ENCODE assay signal across 10 cellular contexts in the genomic region with DNA sequence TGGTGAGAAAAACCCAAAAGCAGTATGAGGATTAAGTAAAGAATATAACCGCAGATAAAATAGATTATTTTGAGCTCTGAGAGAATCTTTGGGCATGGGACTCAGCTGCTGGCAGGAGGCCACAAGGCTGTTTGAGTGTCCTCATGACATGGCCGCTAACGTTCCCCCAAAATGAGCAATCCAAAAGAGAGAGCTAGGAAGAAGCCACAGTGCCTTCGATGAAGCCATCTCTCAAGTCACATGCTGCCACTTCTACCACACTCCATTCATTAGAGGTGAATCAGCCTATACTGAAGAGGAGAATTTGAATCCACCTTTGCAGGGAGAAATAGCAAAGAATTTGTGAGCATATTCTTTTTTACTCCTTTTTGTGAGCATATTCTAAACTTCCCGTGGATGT. TPM values are rescaled to one million over a fixed set of nuclear protein-coding genes. Genes with fewer than 3 reads are reported as not detected.
DNase-seq lines count a peak whose midpoint lies in the region; ATAC-seq, FAIRE-seq and TF ChIP-seq lines count a peak whose summit lies in the region.
"Had no signal": no experiment of that assay in that cellular context is flagged by ENCODE, and none has a peak within 500 bp of the region (broad histone marks: within the 10 kb centered on the region; RNA-seq: fewer than 3 reads in every experiment).

No MANE protein-coding gene starts in this region.

- peaks cover 0 to 10% of the 10 kb centered on the region in 2 experiments; a peak in 2 of 4 replicates for H3K4me1 Mint-ChIP-seq in H9

- H3K36me3 Mint-ChIP-seq in H9 (ENCODE audit: insufficient read depth in 1 of 3, low read depth in 3 of 3) = peaks cover 6 to 32% (median 27%) of the 10 kb centered on the region in 3 experiments; a peak in 6 of 7 replicates

- no peaks in the 10 kb centered on the region for H3K9me3 ChIP-seq in H9 (ENCODE audit: control insufficient read depth, low read depth, low read length)
- H3K9me3 ChIP-seq in keratinocyte (ENCODE audit: control insufficient read depth, low read depth, low read length) = no peaks in the 10 kb centered on the region

- no peaks in the 10 kb centered on the region for H3K79me1 ChIP-seq in H9 (ENCODE audit: insufficient read depth, low read depth, low read length, poor library complexity, severe bottlenecking)

- peak overlapping the region in 2 of 3 experiments; percentile 35 to 92; a peak in 2 of 7 replicates for H3K27ac Mint-ChIP-seq in H9

- H3K27me3 Mint-ChIP-seq in H9 (ENCODE audit: low read depth) = no peaks in the 10 kb centered on the region

- no peaks in the 10 kb centered on the region; a peak in 1 of 5 replicates for H3K9me3 Mint-ChIP-seq in H9

- H4K20me1 ChIP-seq in H9 (ENCODE audit: control insufficient read depth, insufficient read depth, insufficient read length) = no peaks in the 10 kb centered on the region
- H4K20me1 ChIP-seq in keratinocyte (ENCODE audit: control insufficient read depth, extremely low read depth, insufficient read depth, low read length) = no peaks in the 10 kb centered on the region

- FAIRE-seq in keratinocyte (lab: Jason Lieb, UNC) = peak; percentile 67
- FAIRE-seq: GM18507, K562 had no signal

- no peak overlapping the region for H2AFZ ChIP-seq in H9 (ENCODE audit: low read length)
- no peak overlapping the region for H2AFZ ChIP-seq in keratinocyte (ENCODE audit: control insufficient read depth, low read length)

- H3K27ac ChIP-seq in H9 (ENCODE audit: insufficient read length, low read depth, low read length) (no peak overlapping the region), brain microvascular endothelial cell (peak overlapping the region; percentile 81), keratinocyte (ENCODE audit: control insufficient read depth, insufficient read depth, low read length) (peak overlapping the region; percentile 10)

- no peak overlapping the region for H3K18ac ChIP-seq in H9 (ENCODE audit: insufficient read length, low read depth, low read length)

- H4K91ac ChIP-seq in H9 (ENCODE audit: insufficient read length, low read depth, low read length) = no peak overlapping the region

- no peak overlapping the region for H3T11ph ChIP-seq in H9 (ENCODE audit: low read length)

- dilution Hi-C loops in keratinocyte (cut with MboI; ENCODE audit: extremely low pct_ligation_motif_present, low sequenced_read_pairs) = no loop called here

- peaks cover 13% of the 10 kb centered on the region for H3K36me3 ChIP-seq in brain microvascular endothelial cell (replicated peaks)
- H3K36me3 ChIP-seq in keratinocyte (ENCODE audit: control insufficient read depth in 2 of 2, extremely low read depth in 1 of 2, insufficient read depth in 2 of 2, low read length in 2 of 2) = peaks cover 3% of the 10 kb centered on the region in 2 experiments

- no peak overlapping the region for H3K56ac ChIP-seq in H9 (ENCODE audit: insufficient read length, low read depth, low read length)

- H3K23me2 ChIP-seq in H9 (ENCODE audit: insufficient read length, low read depth, low read length, poor library complexity, severe bottlenecking) = no peaks in the 10 kb centered on the region

- no peak overlapping the region for H3K14ac ChIP-seq in H9 (ENCODE audit: insufficient read depth, low read length)

- H4K8ac ChIP-seq in H9 (replicated peaks; ENCODE audit: insufficient read length, low read depth, low read length) = no peak overlapping the region

- no peaks in the 10 kb centered on the region for H3K4me1 ChIP-seq in H9 (ENCODE audit: insufficient read depth, low read length)
- peaks cover 27% of the 10 kb centered on the region for H3K4me1 ChIP-seq in keratinocyte (ENCODE audit: control insufficient read depth, extremely low read depth, insufficient read depth, low read length)

- H3K79me2 ChIP-seq in H9 (ENCODE audit: insufficient read depth, low read length) (no peaks in the 10 kb centered on the region), keratinocyte (ENCODE audit: control insufficient read depth, insufficient read depth, low read length) (peaks cover 4% of the 10 kb centered on the region)

- no peak overlapping the region for H3K4ac ChIP-seq in H9 (ENCODE audit: low read depth, low read length)

- H2BK15ac ChIP-seq in H9 (ENCODE audit: low read depth, low read length) = no peak overlapping the region

- H3K9me1 ChIP-seq in keratinocyte (ENCODE audit: control insufficient read depth, extremely low read depth, insufficient read depth, low read length) = no peaks in the 10 kb centered on the region

- H3K4me3 ChIP-seq in brain microvascular endothelial cell (ENCODE audit: low read depth, low read length) (no peak overlapping the region), keratinocyte (ENCODE audit: control insufficient read depth in 2 of 3, extremely low read depth in 1 of 3, insufficient read depth in 2 of 3, low read depth in 1 of 3, low read length in 3 of 3) (peak overlapping the region in 1 of 3 experiments; percentile 9)
- H3K4me3 ChIP-seq: K562 had no signal

- no peak overlapping the region for H4K5ac ChIP-seq in H9 (ENCODE audit: insufficient read length, low read depth, low read length)

- H2AK5ac ChIP-seq in H9 (ENCODE audit: insufficient read length, low read length) = no peak overlapping the region

- no peak for ATAC-seq in activated CD4-positive, CD25-positive, alpha-beta regulatory T cell treated with anti-CD3 and anti-CD28 coated beads, Interleukin-2, amount 50 U/mL, for 24 hours
- no peak for ATAC-seq in HG03135 (IDR thresholded peaks at IDR 0.05; ENCODE audit: unreplicated experiment)
- ATAC-seq: K562 had no signal

- H3K4me2 ChIP-seq in H9 (ENCODE audit: insufficient read depth, insufficient read length, low read length) = no peak overlapping the region
- H3K4me2 ChIP-seq in keratinocyte (ENCODE audit: control insufficient read depth, extremely low read depth, insufficient read depth, low read depth, low read length) = peak overlapping the region; percentile 72

- in situ Hi-C loops in brain microvascular endothelial cell (cut with HindIII; ENCODE audit: low pct_ligation_motif_present, low sequenced_read_pairs) = no loop called here

- WGBS in H9 (ENCODE audit: extremely low coverage, insufficient read length, low lambda C conversion rate) = no CpG with 5 or more reads among the region's 5 CpGs

- no peak overlapping the region for H2BK12ac ChIP-seq in H9 (ENCODE audit: insufficient read length, low read depth, low read length)

- H3K27me3 ChIP-seq in H9 (ENCODE audit: insufficient read depth, low read length) (no peaks in the 10 kb centered on the region), brain microvascular endothelial cell (replicated peaks) (no peaks in the 10 kb centered on the region), keratinocyte (ENCODE audit: control insufficient read depth, extremely low read depth, insufficient read depth, low read length) (no peaks in the 10 kb centered on the region)

- H2BK5ac ChIP-seq in H9 (ENCODE audit: insufficient read length, low read length) = no peak overlapping the region

- H2BK120ac ChIP-seq in H9 (ENCODE audit: low read depth, low read length, poor library complexity, severe bottlenecking) = no peak overlapping the region

- no peak for DNase-seq in H9
- peak; percentile 68 for DNase-seq in brain microvascular endothelial cell
- DNase-seq in keratinocyte (ENCODE audit: low read depth, low spot score) = no peak
- peak; percentile 55 for DNase-seq in stromal cell of bone marrow (ENCODE audit: low read depth)
- no peak for DNase-seq in NCI-H1436 (lab: John Stamatoyannopoulos, UW)
- DNase-seq in DMS 273 treated with DMSO at 0.1 percent for 48 hours (lab: John Stamatoyannopoulos, UW) = no peak

- no peak overlapping the region for H3K4me3 Mint-ChIP-seq in H9

- no peak overlapping the region for H2BK20ac ChIP-seq in H9 (ENCODE audit: low read depth, low read length, poor library complexity, severe bottlenecking)

- no peak for TF ChIP-seq CTCF in H9 (conservative IDR thresholded peaks at IDR 0.05)
- no peak for TF ChIP-seq CTCF in brain microvascular endothelial cell (IDR thresholded peaks at IDR 0.05; ENCODE audit: low read depth, low read length, missing control alignments)
- TF ChIP-seq CTCF in keratinocyte (optimal IDR thresholded peaks at IDR 0.05 in 1 of 3, IDR thresholded peaks at IDR 0.05 in 1 of 3, conservative IDR thresholded peaks at IDR 0.05 in 1 of 3; ENCODE audit: extremely low read depth in 1 of 3, insufficient read depth in 2 of 3, low read length in 3 of 3) = no peak

- no peak overlapping the region for H3K23ac ChIP-seq in H9 (ENCODE audit: insufficient read length, low read depth, low read length)

- H3K9ac ChIP-seq in H9 (ENCODE audit: extremely low read depth, insufficient read length, low read length) (no peak overlapping the region), keratinocyte (ENCODE audit: control insufficient read depth, extremely low read depth, insufficient read depth, low read length) (no peak overlapping the region)

RNA-seq across cellular contexts. Expression of a gene that starts 34.2 kb away (rescaled TPM):
- 45.4 and 51.9 TPM in 2 replicates for total RNA-seq in H9 (2021)
- polyA plus RNA-seq in keratinocyte = 17.4 to 34.6 TPM (median 27.0 TPM) in 3 replicates
- 8.9 TPM for polyA plus RNA-seq in keratinocyte (2011; ENCODE audit: low read depth)
- polyA plus RNA-seq in keratinocyte (2011; cell fraction: cytosol; rRNA removed) = 20.6 and 23.3 TPM in 2 replicates
- 74.6 and 76.5 TPM in 2 replicates for polyA plus RNA-seq in keratinocyte (2011; cell fraction: nucleus; rRNA removed)
- polyA plus RNA-seq in keratinocyte (2012; ENCODE audit: low replicate concordance) = 13.9 and 25.2 TPM in 2 replicates
- 56.7 to 130 TPM (median 69.2 TPM) in 3 replicates for polyA minus RNA-seq in keratinocyte
- polyA minus RNA-seq in keratinocyte (2011; cell fraction: cytosol; rRNA and poly(A)+ RNA removed) = 29.9 TPM
- polyA minus RNA-seq in keratinocyte (2011; cell fraction: nucleus; rRNA and poly(A)+ RNA removed) = 54.7 and 97.6 TPM in 2 replicates

Comparison
In these comparisons a context has a peak if more than half of its experiments do, and no peak if none do; other contexts are left out.
1. DNase-seq: peak in brain microvascular endothelial cell (single experiment) and stromal cell of bone marrow (single experiment); none in H9 (single experiment), keratinocyte (single experiment), NCI-H1436 (single experiment) and DMS 273 treated with DMSO at 0.1 percent for 48 hours (single experiment).